In genomic region chr13:55000043-55000442, GRCh38 we compare ENCODE assay signal across 1 cellular context.
TF ChIP-seq lines count a peak whose summit lies in the region.

No MANE protein-coding gene starts in this region.

TF ChIP-seq in H1, 55 proteins besides CTCF, POLR2A, EP300 and RAD21:
- TF ChIP-seq USF2 (IDR thresholded peaks at IDR 0.05; ENCODE audit: low read length) (no peak), KDM5A (IDR thresholded peaks at IDR 0.05; ENCODE audit: low read length) (no peak), CREB1 (IDR thresholded peaks at IDR 0.05) (no peak), BACH1 (IDR thresholded peaks at IDR 0.05; ENCODE audit: low read length) (no peak), KDM4A (IDR thresholded peaks at IDR 0.05; ENCODE audit: low read depth, low read length, severe bottlenecking) (no peak), EZH2 (IDR thresholded peaks at IDR 0.05; ENCODE audit: low read depth, low read length, severe bottlenecking) (no peak), CHD1 (IDR thresholded peaks at IDR 0.05; ENCODE audit: low read depth, low read length) (no peak), MAFK (IDR thresholded peaks at IDR 0.05; ENCODE audit: low read depth, low read length) (no peak), HDAC2 (IDR thresholded peaks at IDR 0.05; ENCODE audit: borderline replicate concordance in 1 of 2, low read depth in 2 of 2, low read length in 2 of 2) (no peak), KDM1A (IDR thresholded peaks at IDR 0.05; ENCODE audit: borderline replicate concordance, low read length) (no peak), RFX5 (IDR thresholded peaks at IDR 0.05; ENCODE audit: borderline replicate concordance, low read depth, low read length) (no peak), ASH2L (IDR thresholded peaks at IDR 0.05; ENCODE audit: low read length) (no peak), NRF1 (IDR thresholded peaks at IDR 0.05; ENCODE audit: low read depth, low read length) (no peak), CEBPB (IDR thresholded peaks at IDR 0.05; ENCODE audit: low read depth, low read length) (no peak), SIRT6 (IDR thresholded peaks at IDR 0.05; ENCODE audit: low read length) (no peak), TCF12 (IDR thresholded peaks at IDR 0.05; ENCODE audit: low read depth, low read length) (peak; percentile 83; the same call in 1 of the 2 replicates), PHF8 (conservative IDR thresholded peaks at IDR 0.05; ENCODE audit: low read depth, low read length) (no peak), CTBP2 (IDR thresholded peaks at IDR 0.05; ENCODE audit: borderline replicate concordance, insufficient read depth, insufficient read length, low read length) (no peak), SP4 (IDR thresholded peaks at IDR 0.05; ENCODE audit: low read length) (no peak), NANOG (IDR thresholded peaks at IDR 0.05; ENCODE audit: insufficient read depth, low read depth, low read length, poor library complexity, severe bottlenecking) (no peak), RNF2 (IDR thresholded peaks at IDR 0.05; ENCODE audit: borderline replicate concordance, low read depth, low read length, missing control alignments, poor library complexity, severe bottlenecking) (no peak), SIN3A (conservative IDR thresholded peaks at IDR 0.05 in 1 of 2, IDR thresholded peaks at IDR 0.05 in 1 of 2; ENCODE audit: low read depth in 1 of 2, low read length in 2 of 2) (peak; percentile 71 to 84; a peak in 3 of 4 replicates), SIX5 (IDR thresholded peaks at IDR 0.05; ENCODE audit: low read depth, low read length) (no peak), TBP (IDR thresholded peaks at IDR 0.05; ENCODE audit: low read depth, low read length) (no peak), BCL11A (IDR thresholded peaks at IDR 0.05; ENCODE audit: low read depth in 2 of 2, low read length in 2 of 2) (no peak), HDAC6 (IDR thresholded peaks at IDR 0.05; ENCODE audit: low read depth, low read length) (no peak), YY1 (IDR thresholded peaks at IDR 0.05; ENCODE audit: low read depth, low read length) (0 out of 2 replicates have a peak, but pooled peaks have one; percentile 17), CHD2 (IDR thresholded peaks at IDR 0.05; ENCODE audit: low read length) (no peak)
- TF ChIP-seq, protein P1, sequence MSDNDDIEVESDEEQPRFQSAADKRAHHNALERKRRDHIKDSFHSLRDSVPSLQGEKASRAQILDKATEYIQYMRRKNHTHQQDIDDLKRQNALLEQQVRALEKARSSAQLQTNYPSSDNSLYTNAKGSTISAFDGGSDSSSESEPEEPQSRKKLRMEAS (IDR thresholded peaks at IDR 0.05): no peak
- TF ChIP-seq, protein P2, sequence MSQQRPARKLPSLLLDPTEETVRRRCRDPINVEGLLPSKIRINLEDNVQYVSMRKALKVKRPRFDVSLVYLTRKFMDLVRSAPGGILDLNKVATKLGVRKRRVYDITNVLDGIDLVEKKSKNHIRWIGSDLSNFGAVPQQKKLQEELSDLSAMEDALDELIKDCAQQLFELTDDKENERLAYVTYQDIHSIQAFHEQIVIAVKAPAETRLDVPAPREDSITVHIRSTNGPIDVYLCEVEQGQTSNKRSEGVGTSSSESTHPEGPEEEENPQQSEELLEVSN (IDR thresholded peaks at IDR 0.05): peak; percentile 55; the same call in 1 of the 2 replicates
- TF ChIP-seq, protein P3, sequence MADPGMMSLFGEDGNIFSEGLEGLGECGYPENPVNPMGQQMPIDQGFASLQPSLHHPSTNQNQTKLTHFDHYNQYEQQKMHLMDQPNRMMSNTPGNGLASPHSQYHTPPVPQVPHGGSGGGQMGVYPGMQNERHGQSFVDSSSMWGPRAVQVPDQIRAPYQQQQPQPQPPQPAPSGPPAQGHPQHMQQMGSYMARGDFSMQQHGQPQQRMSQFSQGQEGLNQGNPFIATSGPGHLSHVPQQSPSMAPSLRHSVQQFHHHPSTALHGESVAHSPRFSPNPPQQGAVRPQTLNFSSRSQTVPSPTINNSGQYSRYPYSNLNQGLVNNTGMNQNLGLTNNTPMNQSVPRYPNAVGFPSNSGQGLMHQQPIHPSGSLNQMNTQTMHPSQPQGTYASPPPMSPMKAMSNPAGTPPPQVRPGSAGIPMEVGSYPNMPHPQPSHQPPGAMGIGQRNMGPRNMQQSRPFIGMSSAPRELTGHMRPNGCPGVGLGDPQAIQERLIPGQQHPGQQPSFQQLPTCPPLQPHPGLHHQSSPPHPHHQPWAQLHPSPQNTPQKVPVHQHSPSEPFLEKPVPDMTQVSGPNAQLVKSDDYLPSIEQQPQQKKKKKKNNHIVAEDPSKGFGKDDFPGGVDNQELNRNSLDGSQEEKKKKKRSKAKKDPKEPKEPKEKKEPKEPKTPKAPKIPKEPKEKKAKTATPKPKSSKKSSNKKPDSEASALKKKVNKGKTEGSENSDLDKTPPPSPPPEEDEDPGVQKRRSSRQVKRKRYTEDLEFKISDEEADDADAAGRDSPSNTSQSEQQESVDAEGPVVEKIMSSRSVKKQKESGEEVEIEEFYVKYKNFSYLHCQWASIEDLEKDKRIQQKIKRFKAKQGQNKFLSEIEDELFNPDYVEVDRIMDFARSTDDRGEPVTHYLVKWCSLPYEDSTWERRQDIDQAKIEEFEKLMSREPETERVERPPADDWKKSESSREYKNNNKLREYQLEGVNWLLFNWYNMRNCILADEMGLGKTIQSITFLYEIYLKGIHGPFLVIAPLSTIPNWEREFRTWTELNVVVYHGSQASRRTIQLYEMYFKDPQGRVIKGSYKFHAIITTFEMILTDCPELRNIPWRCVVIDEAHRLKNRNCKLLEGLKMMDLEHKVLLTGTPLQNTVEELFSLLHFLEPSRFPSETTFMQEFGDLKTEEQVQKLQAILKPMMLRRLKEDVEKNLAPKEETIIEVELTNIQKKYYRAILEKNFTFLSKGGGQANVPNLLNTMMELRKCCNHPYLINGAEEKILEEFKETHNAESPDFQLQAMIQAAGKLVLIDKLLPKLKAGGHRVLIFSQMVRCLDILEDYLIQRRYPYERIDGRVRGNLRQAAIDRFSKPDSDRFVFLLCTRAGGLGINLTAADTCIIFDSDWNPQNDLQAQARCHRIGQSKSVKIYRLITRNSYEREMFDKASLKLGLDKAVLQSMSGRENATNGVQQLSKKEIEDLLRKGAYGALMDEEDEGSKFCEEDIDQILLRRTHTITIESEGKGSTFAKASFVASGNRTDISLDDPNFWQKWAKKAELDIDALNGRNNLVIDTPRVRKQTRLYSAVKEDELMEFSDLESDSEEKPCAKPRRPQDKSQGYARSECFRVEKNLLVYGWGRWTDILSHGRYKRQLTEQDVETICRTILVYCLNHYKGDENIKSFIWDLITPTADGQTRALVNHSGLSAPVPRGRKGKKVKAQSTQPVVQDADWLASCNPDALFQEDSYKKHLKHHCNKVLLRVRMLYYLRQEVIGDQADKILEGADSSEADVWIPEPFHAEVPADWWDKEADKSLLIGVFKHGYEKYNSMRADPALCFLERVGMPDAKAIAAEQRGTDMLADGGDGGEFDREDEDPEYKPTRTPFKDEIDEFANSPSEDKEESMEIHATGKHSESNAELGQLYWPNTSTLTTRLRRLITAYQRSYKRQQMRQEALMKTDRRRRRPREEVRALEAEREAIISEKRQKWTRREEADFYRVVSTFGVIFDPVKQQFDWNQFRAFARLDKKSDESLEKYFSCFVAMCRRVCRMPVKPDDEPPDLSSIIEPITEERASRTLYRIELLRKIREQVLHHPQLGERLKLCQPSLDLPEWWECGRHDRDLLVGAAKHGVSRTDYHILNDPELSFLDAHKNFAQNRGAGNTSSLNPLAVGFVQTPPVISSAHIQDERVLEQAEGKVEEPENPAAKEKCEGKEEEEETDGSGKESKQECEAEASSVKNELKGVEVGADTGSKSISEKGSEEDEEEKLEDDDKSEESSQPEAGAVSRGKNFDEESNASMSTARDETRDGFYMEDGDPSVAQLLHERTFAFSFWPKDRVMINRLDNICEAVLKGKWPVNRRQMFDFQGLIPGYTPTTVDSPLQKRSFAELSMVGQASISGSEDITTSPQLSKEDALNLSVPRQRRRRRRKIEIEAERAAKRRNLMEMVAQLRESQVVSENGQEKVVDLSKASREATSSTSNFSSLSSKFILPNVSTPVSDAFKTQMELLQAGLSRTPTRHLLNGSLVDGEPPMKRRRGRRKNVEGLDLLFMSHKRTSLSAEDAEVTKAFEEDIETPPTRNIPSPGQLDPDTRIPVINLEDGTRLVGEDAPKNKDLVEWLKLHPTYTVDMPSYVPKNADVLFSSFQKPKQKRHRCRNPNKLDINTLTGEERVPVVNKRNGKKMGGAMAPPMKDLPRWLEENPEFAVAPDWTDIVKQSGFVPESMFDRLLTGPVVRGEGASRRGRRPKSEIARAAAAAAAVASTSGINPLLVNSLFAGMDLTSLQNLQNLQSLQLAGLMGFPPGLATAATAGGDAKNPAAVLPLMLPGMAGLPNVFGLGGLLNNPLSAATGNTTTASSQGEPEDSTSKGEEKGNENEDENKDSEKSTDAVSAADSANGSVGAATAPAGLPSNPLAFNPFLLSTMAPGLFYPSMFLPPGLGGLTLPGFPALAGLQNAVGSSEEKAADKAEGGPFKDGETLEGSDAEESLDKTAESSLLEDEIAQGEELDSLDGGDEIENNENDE (IDR thresholded peaks at IDR 0.05; ENCODE audit: insufficient replicate concordance, low read length): peak; percentile 25
- TF ChIP-seq, protein P4, sequence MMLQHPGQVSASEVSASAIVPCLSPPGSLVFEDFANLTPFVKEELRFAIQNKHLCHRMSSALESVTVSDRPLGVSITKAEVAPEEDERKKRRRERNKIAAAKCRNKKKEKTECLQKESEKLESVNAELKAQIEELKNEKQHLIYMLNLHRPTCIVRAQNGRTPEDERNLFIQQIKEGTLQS (IDR thresholded peaks at IDR 0.05; ENCODE audit: insufficient read depth, low read depth, low read length): no peak
